Comparison of ENCODE assay signal across 8 cellular contexts in genomic region chr17:40550608-40551007, GRCh38. TPM values are rescaled to one million over a fixed set of nuclear protein-coding genes. Genes with fewer than 3 reads are reported as not detected.
DNase-seq lines count a peak whose midpoint lies in the region; ATAC-seq, FAIRE-seq and TF ChIP-seq lines count a peak whose summit lies in the region.
"Had no signal": no experiment of that assay in that cellular context is flagged by ENCODE, and none has a peak within 500 bp of the region (broad histone marks: within the 10 kb centered on the region; RNA-seq: fewer than 3 reads in every experiment).

No MANE protein-coding gene starts in this region.

- peak overlapping the region; percentile 71 to 83 for H3K18ac ChIP-seq in mesenchymal stem cell (ENCODE audit: low read depth in 1 of 2, low read length in 2 of 2)

- H3K79me1 ChIP-seq in mesenchymal stem cell (replicated peaks; ENCODE audit: low read length, poor library complexity, severe bottlenecking): no peaks in the 10 kb centered on the region

- peak overlapping the region in 1 of 2 experiments; percentile 97 for H2BK12ac ChIP-seq in mesenchymal stem cell (ENCODE audit: low read length in 2 of 2)

- H3K27me3 ChIP-seq in MG63 (no peaks in the 10 kb centered on the region), breast epithelium (no peaks in the 10 kb centered on the region), mesenchymal stem cell (ENCODE audit: control insufficient read depth in 1 of 2, insufficient read depth in 1 of 2, low read length in 2 of 2) (no peaks in the 10 kb centered on the region), thyroid gland (no peaks in the 10 kb centered on the region)

- ATAC-seq in GM21529 (IDR thresholded peaks at IDR 0.05; ENCODE audit: unreplicated experiment): no peak

- no peak overlapping the region for H4K8ac ChIP-seq in mesenchymal stem cell (ENCODE audit: low read length)

- peak overlapping the region; percentile 23 for H4K91ac ChIP-seq in mesenchymal stem cell (ENCODE audit: low read length)

- peak overlapping the region; percentile 86 for H3K9ac ChIP-seq in mesenchymal stem cell (ENCODE audit: low read length)

- DNase-seq in MG63 (peak; percentile 48), breast epithelium (ENCODE audit: low spot score in 2 of 2) (peak; percentile 39 to 49), mesenchymal stem cell (peak; percentile 92), thyroid gland (no peak), GM12892 (ENCODE audit: insufficient read length) (no peak), SIG-M5 treated with dmso at 0.1 percent for 504 hours (lab: John Stamatoyannopoulos, UW; ENCODE audit: unreplicated experiment) (no peak)
- DNase-seq: T-helper 1 cell had no signal

- intact Hi-C loops in breast epithelium (cut with DNase I; ENCODE audit: low total_unique reads): no loop called here
- intact Hi-C loops in thyroid gland (cut with DNase I): loop anchor here (5.0 kb wide), 1 partner anchor 58 kb away; no protein-coding TSS in a partner anchor

- no peak for FAIRE-seq in GM12892 (lab: Jason Lieb, UNC)

- H2BK5ac ChIP-seq in mesenchymal stem cell (ENCODE audit: low read depth, low read length, poor library complexity, severe bottlenecking): no peak overlapping the region

- H3K9me3 ChIP-seq in MG63 (no peaks in the 10 kb centered on the region), breast epithelium (no peaks in the 10 kb centered on the region), mesenchymal stem cell (ENCODE audit: control insufficient read depth, low read length) (no peaks in the 10 kb centered on the region), thyroid gland (no peaks in the 10 kb centered on the region)

- H3K27ac ChIP-seq in breast epithelium: peak overlapping the region; percentile 97
- H3K27ac ChIP-seq in mesenchymal stem cell (ENCODE audit: low read length, poor library complexity, severe bottlenecking): peak overlapping the region; percentile 97
- peak overlapping the region; percentile 95 to 97 (median 97) for H3K27ac ChIP-seq in thyroid gland

- no peaks in the 10 kb centered on the region for H3K36me3 ChIP-seq in MG63
- no peaks in the 10 kb centered on the region for H3K36me3 ChIP-seq in breast epithelium
- H3K36me3 ChIP-seq in mesenchymal stem cell (ENCODE audit: control insufficient read depth in 1 of 2, insufficient read depth in 2 of 2, low read depth in 1 of 2, low read length in 2 of 2): peaks cover 3 to 9% of the 10 kb centered on the region in 2 experiments
- H3K36me3 ChIP-seq in thyroid gland: no peaks in the 10 kb centered on the region

- no peak overlapping the region for H3K23ac ChIP-seq in mesenchymal stem cell (ENCODE audit: low read length in 2 of 2)

- H3K4ac ChIP-seq in mesenchymal stem cell (ENCODE audit: low read depth in 1 of 2, low read length in 2 of 2): peak overlapping the region; percentile 20 to 92

- H3K4me2 ChIP-seq in mesenchymal stem cell (ENCODE audit: low read length, poor library complexity, severe bottlenecking): no peak overlapping the region

- H2AFZ ChIP-seq in mesenchymal stem cell (ENCODE audit: low read depth, low read length): no peak overlapping the region

- no peak overlapping the region for H3K14ac ChIP-seq in mesenchymal stem cell (ENCODE audit: low read length in 2 of 2)

- peak overlapping the region; percentile 29 for H2AK5ac ChIP-seq in mesenchymal stem cell (ENCODE audit: low read length, severe bottlenecking)

- H2BK15ac ChIP-seq in mesenchymal stem cell (ENCODE audit: low read depth, poor library complexity, severe bottlenecking): no peak overlapping the region

- no peak for TF ChIP-seq CTCF in breast epithelium (IDR thresholded peaks at IDR 0.05)
- no peak for TF ChIP-seq CTCF in thyroid gland (IDR thresholded peaks at IDR 0.05)

- TF ChIP-seq POLR2A in breast epithelium (IDR thresholded peaks at IDR 0.05) (no peak), thyroid gland (IDR thresholded peaks at IDR 0.05) (peak in 1 of 2 donors; percentile 2), GM12892 (IDR thresholded peaks at IDR 0.05; ENCODE audit: low read depth, low read length) (no peak)

- peak overlapping the region; percentile 69 for H2BK120ac ChIP-seq in mesenchymal stem cell (ENCODE audit: low read depth, low read length)

- H3K4me1 ChIP-seq in breast epithelium (peaks cover 50 to 54% of the 10 kb centered on the region in 2 donors), mesenchymal stem cell (ENCODE audit: control insufficient read depth, insufficient read depth, low read depth, low read length) (peaks cover 50% of the 10 kb centered on the region), thyroid gland (peaks cover 77 to 87% of the 10 kb centered on the region in 2 donors)

- no peak overlapping the region for H3K4me3 ChIP-seq in MG63
- no peak overlapping the region for H3K4me3 ChIP-seq in breast epithelium
- H3K4me3 ChIP-seq in mesenchymal stem cell (ENCODE audit: insufficient read depth in 1 of 2, low read depth in 1 of 2, low read length in 2 of 2): peak overlapping the region in 1 of 2 experiments; percentile 18
- no peak overlapping the region for H3K4me3 ChIP-seq in thyroid gland (replicated peaks in 1 of 3)

- 36% methylated on average over 7 of the region's 8 CpGs for WGBS in mesenchymal stem cell
- 78 to 81% methylated on average over 8 of the region's 8 CpGs for WGBS in thyroid gland, 2 donors

RNA-seq across cellular contexts. Expression of gene CCR7, which starts 14.7 kb away (rescaled TPM):
- not detected in 2 replicates for total RNA-seq in MG63 (2014; rRNA removed; shearing (Covaris generic); ENCODE audit: low replicate concordance)
- total RNA-seq in breast epithelium: 1 to 10 TPM in 1 of 3 donors, under 1 TPM in 2; 0.16 to 1.0 (median 0.33) TPM
- polyA plus RNA-seq in mesenchymal stem cell (2013, experiment 1 of 2): 0.08 TPM
- polyA plus RNA-seq in mesenchymal stem cell (2013, experiment 2 of 2): 0.14 TPM
- 1 to 10 TPM in 1 of 4 donors, under 1 TPM in 2, not detected in 1; 0.27 to 1.6 (median 0.93) TPM for total RNA-seq in thyroid gland
- 167 TPM for polyA plus RNA-seq in GM12892 (2012; ENCODE audit: missing spikeins)

RNA-seq across cellular contexts. Expression of gene TNS4, which starts 49.2 kb away (rescaled TPM):
- not detected in 2 replicates for total RNA-seq in MG63 (2014; rRNA removed; shearing (Covaris generic); ENCODE audit: low replicate concordance)
- total RNA-seq in breast epithelium (10 to 100 TPM in 2 of 3 donors, not detected in 1; 30.5 to 52.2 TPM), thyroid gland (10 to 100 TPM in 2 of 4 donors, 1 to 10 TPM in 2; 5.4 to 24.7 (median 16.2) TPM)
- not detected for polyA plus RNA-seq in mesenchymal stem cell (2013, experiment 1 of 2)
- polyA plus RNA-seq in mesenchymal stem cell (2013, experiment 2 of 2): 0.12 TPM
- not detected for polyA plus RNA-seq in GM12892 (2012; ENCODE audit: missing spikeins)

Comparison
In these comparisons a context has a peak if more than half of its experiments do, and no peak if none do; other contexts are left out.
1. DNase-seq: peak in MG63 (single experiment), breast epithelium (2 of 2) and mesenchymal stem cell (single experiment); none in thyroid gland (0 of 2), GM12892 (single experiment) and SIG-M5 treated with dmso at 0.1 percent for 504 hours (single experiment).
2. Peak in every context shown above with its lines, with median percentiles within 50 percentile points of each other: H3K27ac ChIP-seq.